ENCODE assay signal across 8 cellular contexts in the genomic region with DNA sequence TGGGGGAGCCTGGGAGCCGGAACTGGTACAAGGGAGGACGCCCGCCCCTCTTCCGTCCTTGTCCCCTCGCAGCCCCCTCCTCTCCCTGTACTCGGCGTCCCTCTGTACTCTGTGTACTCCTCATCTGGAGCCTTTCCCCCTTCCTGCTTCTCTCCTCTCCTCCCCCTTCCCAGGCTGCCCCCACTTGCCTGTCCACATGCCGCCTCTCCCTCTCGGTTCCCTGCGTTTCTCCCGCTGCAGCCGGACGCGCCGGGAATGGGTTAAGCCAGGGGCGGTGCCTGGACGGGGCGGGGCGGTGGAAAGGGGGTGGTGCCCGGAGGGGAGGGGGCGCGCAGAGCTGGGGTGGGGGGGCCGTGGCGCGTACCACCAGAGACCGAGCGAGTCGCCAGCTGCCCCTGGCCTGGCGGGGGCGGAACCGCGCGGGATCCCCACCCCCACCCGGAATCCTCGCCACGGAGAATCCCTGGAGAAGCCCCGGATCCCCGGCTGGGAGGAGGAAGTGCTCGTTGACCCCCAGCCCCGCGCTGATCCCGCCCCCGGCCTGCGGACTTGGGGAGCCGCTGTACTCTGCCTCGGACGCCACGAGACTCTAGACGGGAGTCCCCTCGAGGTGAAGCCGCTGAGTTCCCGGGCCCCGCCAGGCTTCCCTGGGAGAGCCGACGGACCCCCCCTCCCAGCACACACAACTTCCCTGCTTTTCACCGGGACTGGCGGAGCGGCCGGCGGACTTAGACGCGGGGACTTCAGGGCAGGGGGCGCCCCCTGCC. TPM values are rescaled to one million over a fixed set of nuclear protein-coding genes. Genes with fewer than 3 reads are reported as not detected.
DNase-seq lines count a peak whose midpoint lies in the region; ATAC-seq and TF ChIP-seq lines count a peak whose summit lies in the region.

No MANE protein-coding gene starts in this region.

- TF ChIP-seq CTCF in brain microvascular endothelial cell (IDR thresholded peaks at IDR 0.05; ENCODE audit: low read depth, low read length, missing control alignments), result no peak
- no peak for TF ChIP-seq CTCF in gastrocnemius medialis (IDR thresholded peaks at IDR 0.05 in 4 of 5, conservative IDR thresholded peaks at IDR 0.05 in 1 of 5)

- no peak for TF ChIP-seq POLR2A in gastrocnemius medialis (IDR thresholded peaks at IDR 0.05)

- peak overlapping the region; percentile 81 for H3K4me3 ChIP-seq in brain microvascular endothelial cell (ENCODE audit: low read depth, low read length)
- H3K4me3 ChIP-seq in iPS-20b (ENCODE audit: low read length), result peak overlapping the region; percentile 75
- peak overlapping the region; percentile 70 to 81 (median 76) for H3K4me3 ChIP-seq in gastrocnemius medialis

- H3K27me3 ChIP-seq in brain microvascular endothelial cell (replicated peaks), result no peaks in the 10 kb centered on the region
- peaks cover 90% of the 10 kb centered on the region for H3K27me3 ChIP-seq in iPS-20b (ENCODE audit: insufficient read depth, low read length)
- H3K27me3 ChIP-seq in gastrocnemius medialis, result no peaks in the 10 kb centered on the region

- H3K9me3 ChIP-seq in iPS-20b (ENCODE audit: insufficient read depth, low read depth, low read length) (no peaks in the 10 kb centered on the region), gastrocnemius medialis (no peaks in the 10 kb centered on the region)

- H3K9ac ChIP-seq in iPS-20b (ENCODE audit: low read depth, low read length), result peak overlapping the region; percentile 35; the same call in 1 of the 2 replicates

- in situ Hi-C loops in brain microvascular endothelial cell (cut with HindIII; ENCODE audit: low pct_ligation_motif_present, low sequenced_read_pairs), result no loop called here
- in situ Hi-C loops in gastrocnemius medialis (cut with MboI; ENCODE audit: low sequenced_read_pairs in 4 of 4), result no loop called here

- H3K27ac ChIP-seq in brain microvascular endothelial cell, result peak overlapping the region; percentile 96
- no peak overlapping the region for H3K27ac ChIP-seq in iPS-20b (ENCODE audit: low read length)
- H3K27ac ChIP-seq in gastrocnemius medialis, result peak overlapping the region; percentile 95 to 100 (median 98)

- DNase-seq in NCI-H2171 treated with DMSO at 0.1 percent for 48 hours (lab: John Stamatoyannopoulos, UW) (peak; percentile 38), NCI-H2171 (lab: John Stamatoyannopoulos, UW) (no peak), NCI-H526 treated with DMSO at 0.1 percent for 48 hours (lab: John Stamatoyannopoulos, UW) (peak; percentile 73), brain microvascular endothelial cell (peak; percentile 66), gastrocnemius medialis (peak; percentile 72 to 73), GDM1 (lab: John Stamatoyannopoulos, UW) (no peak)

- peaks cover 34% of the 10 kb centered on the region for H3K4me1 ChIP-seq in iPS-20b (ENCODE audit: insufficient read depth, low read length)
- H3K4me1 ChIP-seq in gastrocnemius medialis, result peaks cover 78 to 86% of the 10 kb centered on the region in 2 donors

- no peaks in the 10 kb centered on the region for H3K36me3 ChIP-seq in brain microvascular endothelial cell (replicated peaks)
- no peaks in the 10 kb centered on the region for H3K36me3 ChIP-seq in iPS-20b (ENCODE audit: insufficient read depth, low read depth, low read length)
- H3K36me3 ChIP-seq in gastrocnemius medialis, result no peaks in the 10 kb centered on the region

- intact Hi-C loops in gastrocnemius medialis (cut with DNase I; ENCODE audit: low total_unique reads), result loop anchor here (1.0 to 10.0 kb wide), 3 partner anchors 21 to 1147 kb away; partner anchors contain the start of genes CACNB1 and MSL1

- ATAC-seq in gastrocnemius medialis (peak; percentile 19 to 40), GM21717 (IDR thresholded peaks at IDR 0.05; ENCODE audit: unreplicated experiment) (no peak)

RNA-seq across cellular contexts. Expression of gene GJD3, which starts 22.5 kb away (rescaled TPM):
- total RNA-seq in gastrocnemius medialis, result 1 to 10 TPM in 1 of 4 donors, under 1 TPM in 1, not detected in 2; 0.98 to 1.2 TPM

RNA-seq across cellular contexts. Expression of gene RARA, which starts 33.0 kb away (rescaled TPM):
- total RNA-seq in gastrocnemius medialis, result 10 to 100 TPM; 20.3 to 67.0 (median 48.4) TPM

RNA-seq across cellular contexts. Expression of gene CDC6, which starts 54.3 kb away (rescaled TPM):
- total RNA-seq in gastrocnemius medialis, result under 1 TPM in 3 of 4 donors, not detected in 1; 0.27 to 0.75 (median 0.66) TPM

Comparison
In these comparisons a context has a peak if more than half of its experiments do, and no peak if none do; other contexts are left out.
1. DNase-seq: peak in NCI-H2171 treated with DMSO at 0.1 percent for 48 hours (single experiment), NCI-H526 treated with DMSO at 0.1 percent for 48 hours (single experiment), brain microvascular endothelial cell (single experiment) and gastrocnemius medialis (2 of 2); none in NCI-H2171 (single experiment) and GDM1 (single experiment).
2. Peak in every context shown above with its lines, with median percentiles within 50 percentile points of each other: H3K4me3 ChIP-seq.